In the genomic region with DNA sequence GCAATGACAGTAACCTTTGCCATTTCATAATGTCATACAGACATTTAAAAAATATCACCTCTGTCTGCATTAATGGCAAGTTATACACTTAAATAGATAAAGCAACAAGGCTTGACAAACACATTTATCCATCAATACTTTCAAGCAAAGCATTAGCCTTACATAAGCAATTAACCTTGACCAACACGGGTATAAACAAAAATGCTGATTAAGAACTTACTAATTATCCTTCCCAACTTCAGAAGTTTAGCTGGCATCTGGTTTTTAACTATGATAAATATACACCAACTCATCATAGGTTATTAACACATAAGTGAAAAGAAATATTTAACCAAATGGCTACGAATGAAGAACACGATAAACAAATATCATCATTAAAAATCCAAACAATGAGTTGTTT, we compare ENCODE assay signal across 16 cellular contexts.
"Had no signal": no experiment of that assay in that cellular context is flagged by ENCODE, and none has a peak within 500 bp of the region (broad histone marks: within the 10 kb centered on the region; RNA-seq: fewer than 3 reads in every experiment).

No MANE protein-coding gene starts in this region.

- H3K36me3 ChIP-seq: MG63 had no signal

- H3K4me3 ChIP-seq: MG63 had no signal

- H3K9me3 Mint-ChIP-seq: IgD-negative memory B cell had no signal

- ATAC-seq: Panc1 had no signal

- H3K9me3 ChIP-seq: MG63 had no signal

- H3K27ac ChIP-seq: RWPE1 had no signal

- H3K27me3 Mint-ChIP-seq: IgD-negative memory B cell had no signal

- H3K27me3 ChIP-seq: MG63 had no signal

- DNase-seq: KBM-7; MG63; NCI-H1092; NCI-H1105 treated with DMSO at 0.1 percent for 48 hours; NCI-H146; NCI-H2081; NCI-H2107; NCI-H2227 treated with DMSO at 0.1 percent for 48 hours; NCI-H526 treated with DMSO at 0.1 percent for 48 hours; NCI-H748 treated with DMSO at 0.1 percent for 48 hours; NK-92 treated with Interleukin-12 subunit alpha and Interleukin-12 subunit beta, amount 100 ng/mL, for 24 hours; PC-3; SHP77 had no signal

- H3K27ac Mint-ChIP-seq: IgD-negative memory B cell had no signal

- H3K4me1 Mint-ChIP-seq: IgD-negative memory B cell had no signal

- H3K4me3 Mint-ChIP-seq: IgD-negative memory B cell had no signal
